ENCODE assay signal across 22 cellular contexts in genomic region chr1:94531664-94532063, GRCh38. TPM values are rescaled to one million over a fixed set of nuclear protein-coding genes. Genes with fewer than 3 reads are reported as not detected.
A peak's percentile ranks its signal among the peaks of the same experiment; 100 is the strongest.
DNase-seq lines count a peak whose midpoint lies in the region; ATAC-seq and TF ChIP-seq lines count a peak whose summit lies in the region.
"Had no signal": no experiment of that assay in that cellular context is flagged by ENCODE, and none has a peak within 500 bp of the region (broad histone marks: within the 10 kb centered on the region; RNA-seq: fewer than 3 reads in every experiment).

No MANE protein-coding gene starts in this region.

- no peak overlapping the region for H3K27ac ChIP-seq in breast epithelium
- peak overlapping the region; percentile 29 for H3K27ac ChIP-seq in subcutaneous abdominal adipose tissue (ENCODE audit: low read depth, low read length)
- H3K27ac ChIP-seq in upper lobe of left lung, result no peak overlapping the region
- H3K27ac ChIP-seq: C4-2B, GM23248, HL-60, SJCRH30 had no signal

- peaks cover 76% of the 10 kb centered on the region for H3K36me3 Mint-ChIP-seq in MCF 10A (ENCODE audit: insufficient read depth, unreplicated experiment)
- H3K36me3 Mint-ChIP-seq: CD8-positive, alpha-beta T cell had no signal

- H3K4me3 ChIP-seq in breast epithelium, result no peak overlapping the region
- H3K4me3 ChIP-seq in adipocyte (ENCODE audit: low read length), result no peak overlapping the region
- H3K4me3 ChIP-seq in fibroblast of villous mesenchyme (ENCODE audit: low read depth, low read length), result no peak overlapping the region
- H3K4me3 ChIP-seq in subcutaneous abdominal adipose tissue (ENCODE audit: low read depth in 1 of 5, low read length in 5 of 5), result no peak overlapping the region
- H3K4me3 ChIP-seq in upper lobe of left lung, result no peak overlapping the region
- H3K4me3 ChIP-seq: GM23248, SJCRH30 had no signal

- H3K9ac ChIP-seq in adipocyte (ENCODE audit: low read length) (peak overlapping the region; percentile 13), subcutaneous abdominal adipose tissue (ENCODE audit: low read length in 5 of 5) (no peak overlapping the region)
- H3K9ac ChIP-seq: GM23248 had no signal

- H3K27me3 ChIP-seq in breast epithelium (no peaks in the 10 kb centered on the region), adipocyte (replicated peaks; ENCODE audit: control insufficient read depth, insufficient read depth, low read length) (no peaks in the 10 kb centered on the region), subcutaneous abdominal adipose tissue (ENCODE audit: control insufficient read depth in 5 of 5, insufficient read depth in 4 of 5, low read length in 5 of 5) (no peaks in the 10 kb centered on the region), upper lobe of left lung (no peaks in the 10 kb centered on the region)
- H3K27me3 ChIP-seq: SJCRH30 had no signal

- no peak for TF ChIP-seq EP300 in upper lobe of left lung (IDR thresholded peaks at IDR 0.05)

- H3K27ac Mint-ChIP-seq in MCF 10A (ENCODE audit: low read depth, unreplicated experiment), result peak overlapping the region; percentile 79
- H3K27ac Mint-ChIP-seq: B cell had no signal

- POLR2A ChIA-PET in MCF 10A (lab: Yijun Ruan, JAX), result interaction anchor here (0.8 to 1.5 kb wide), 2 partner anchors 9 to 276 kb away, joined by 3 to 4 read pairs; no protein-coding TSS in a partner anchor

- TF ChIP-seq CTCF in MCF 10A (IDR thresholded peaks at IDR 0.05; ENCODE audit: unreplicated experiment), result no peak
- no peak for TF ChIP-seq CTCF in breast epithelium (IDR thresholded peaks at IDR 0.05)
- no peak for TF ChIP-seq CTCF in fibroblast of villous mesenchyme (IDR thresholded peaks at IDR 0.05; ENCODE audit: insufficient read depth, low read depth, low read length)
- no peak for TF ChIP-seq CTCF in upper lobe of left lung (IDR thresholded peaks at IDR 0.05)

- 78 to 92% methylated on average over 6 of the region's 6 CpGs for WGBS in upper lobe of left lung, 2 donors

- H3K9me3 ChIP-seq in breast epithelium (no peaks in the 10 kb centered on the region), adipocyte (ENCODE audit: control insufficient read depth, low read length) (no peaks in the 10 kb centered on the region), subcutaneous abdominal adipose tissue (ENCODE audit: control insufficient read depth in 5 of 5, low read length in 5 of 5) (no peaks in the 10 kb centered on the region), upper lobe of left lung (no peaks in the 10 kb centered on the region)
- H3K9me3 ChIP-seq: SJCRH30 had no signal

- intact Hi-C loops in MCF 10A (cut with micrococcal nuclease), result no loop called here
- intact Hi-C loops in breast epithelium (cut with DNase I; ENCODE audit: low total_unique reads), result no loop called here

- no peaks in the 10 kb centered on the region for H3K9me3 Mint-ChIP-seq in MCF 10A (ENCODE audit: unreplicated experiment)
- H3K9me3 Mint-ChIP-seq: CD8-positive, alpha-beta T cell had no signal

- no peak for TF ChIP-seq POLR2A in breast epithelium (IDR thresholded peaks at IDR 0.05)
- no peak for TF ChIP-seq POLR2A in upper lobe of left lung (IDR thresholded peaks at IDR 0.05)

- H3K4me1 ChIP-seq in breast epithelium (no peaks in the 10 kb centered on the region), adipocyte (ENCODE audit: control insufficient read depth, insufficient read depth, low read length) (peaks cover 22% of the 10 kb centered on the region), subcutaneous abdominal adipose tissue (ENCODE audit: control insufficient read depth in 5 of 5, insufficient read depth in 5 of 5, low read length in 5 of 5) (peaks cover 0 to 36% (median 18%) of the 10 kb centered on the region in 5 donors), upper lobe of left lung (peaks cover 0 to 7% (median 5%) of the 10 kb centered on the region in 4 donors)

- no peaks in the 10 kb centered on the region for H3K36me3 ChIP-seq in breast epithelium
- H3K36me3 ChIP-seq in adipocyte (ENCODE audit: control insufficient read depth, insufficient read depth, low read length, severe bottlenecking), result peaks cover 81% of the 10 kb centered on the region
- peaks cover 22 to 70% (median 41%) of the 10 kb centered on the region in 5 donors for H3K36me3 ChIP-seq in subcutaneous abdominal adipose tissue (ENCODE audit: control insufficient read depth in 5 of 5, insufficient read depth in 5 of 5, low read length in 5 of 5)
- H3K36me3 ChIP-seq in upper lobe of left lung, result peaks cover 0 to 45% (median 11%) of the 10 kb centered on the region in 4 donors

- CTCF ChIA-PET in MCF 10A (lab: Yijun Ruan, JAX), result interaction anchor here (0.6 to 28.3 kb wide), 14 partner anchors 10 to 1630 kb away, joined by 3 to 457 read pairs (median 4); no protein-coding TSS in a partner anchor

- peaks cover 47% of the 10 kb centered on the region for H3K4me1 Mint-ChIP-seq in MCF 10A (ENCODE audit: insufficient read depth, unreplicated experiment)
- H3K4me1 Mint-ChIP-seq: B cell had no signal

- ATAC-seq in GM19452 (IDR thresholded peaks at IDR 0.05; ENCODE audit: unreplicated experiment) (no peak), upper lobe of left lung (ENCODE audit: low FRiP score in 2 of 2) (no peak)
- ATAC-seq: CD8-positive, alpha-beta T cell had no signal

- BruUV-seq in MCF 10A (replicated peaks; lab: Mats Ljungman, UMichigan), result no TSS peak

- no peak overlapping the region for H3K4me3 Mint-ChIP-seq in MCF 10A (ENCODE audit: unreplicated experiment)
- H3K4me3 Mint-ChIP-seq: B cell; CD8-positive, alpha-beta T cell had no signal

- DNase-seq in MCF 10A (ENCODE audit: unreplicated experiment), result no peak
- DNase-seq in breast epithelium (ENCODE audit: low spot score in 2 of 2), result no peak
- no peak for DNase-seq in adipocyte (ENCODE audit: low read depth)
- peak; percentile 38 for DNase-seq in fibroblast of villous mesenchyme (ENCODE audit: low read depth)
- no peak for DNase-seq in SIG-M5 treated with dmso at 0.1 percent for 504 hours (lab: John Stamatoyannopoulos, UW; ENCODE audit: unreplicated experiment)
- no peak for DNase-seq in upper lobe of left lung
- DNase-seq: CD8-positive, alpha-beta T cell; DMS153; DND-41; GM23248; H7; NCI-H1092; NCI-H1417 treated with DMSO at 0.1 percent for 48 hours; NCI-H1694 treated with DMSO at 0.1 percent for 48 hours; NCI-H2227 treated with DMSO at 0.1 percent for 48 hours; NCI-H526 treated with DMSO at 0.1 percent for 48 hours had no signal

- H3K27me3 Mint-ChIP-seq in MCF 10A (ENCODE audit: insufficient read depth, unreplicated experiment), result no peaks in the 10 kb centered on the region

RNA-seq across cellular contexts. Expression of gene F3, which starts 9.9 kb away (rescaled TPM):
- total RNA-seq in MCF 10A (2022) (173 and 296 TPM in 2 replicates), breast epithelium (100 to 1,000 TPM in 2 of 3 donors, 10 to 100 TPM in 1; 61.9 to 115 (median 108) TPM), fibroblast of villous mesenchyme (198 and 506 TPM in 2 replicates), upper lobe of left lung (100 to 1,000 TPM in 2 of 6 donors, 10 to 100 TPM in 4; 52.4 to 210 (median 80.9) TPM)
- total RNA-seq: CD8-positive, alpha-beta T cell had no signal
